In the genomic region with DNA sequence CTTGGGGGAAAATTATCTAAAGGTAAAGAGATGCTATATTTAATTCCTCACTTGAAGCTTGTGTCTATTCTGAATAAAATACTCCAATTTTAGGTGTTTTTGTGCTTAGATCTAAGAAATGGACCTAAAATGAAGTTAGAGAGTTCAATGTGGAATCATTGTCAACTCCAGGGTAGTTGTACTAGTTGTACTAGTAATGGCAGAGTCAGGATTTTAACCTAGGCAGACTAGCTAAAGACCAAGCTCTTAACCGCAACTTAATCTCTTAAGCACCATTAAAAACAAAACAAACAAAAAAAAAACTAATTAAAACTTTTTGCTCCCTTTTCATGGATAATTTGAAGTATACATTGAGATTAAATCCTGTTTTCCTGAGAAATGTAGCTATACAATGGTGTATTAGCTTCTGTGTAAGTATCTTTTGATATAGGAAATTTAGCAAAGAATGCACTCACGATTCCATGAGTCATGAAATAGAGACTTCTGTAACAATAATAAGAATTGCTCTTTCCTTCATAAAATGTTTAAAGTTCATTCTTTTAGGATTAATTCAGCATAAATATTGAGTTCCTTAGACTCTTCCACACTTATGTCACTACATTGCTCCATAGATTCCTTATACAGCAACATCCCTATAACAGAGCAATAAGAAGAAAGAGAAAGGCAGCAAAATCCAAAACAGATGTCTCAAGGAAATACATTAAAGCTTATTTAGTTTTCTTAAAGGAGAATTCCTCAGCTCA, we compare ENCODE assay signal across 30 cellular contexts. TPM values are rescaled to one million over a fixed set of nuclear protein-coding genes. Genes with fewer than 3 reads are reported as not detected.
A peak's percentile ranks its signal among the peaks of the same experiment; 100 is the strongest.
DNase-seq lines count a peak whose midpoint lies in the region; ATAC-seq, FAIRE-seq and TF ChIP-seq lines count a peak whose summit lies in the region.
"Had no signal": no experiment of that assay in that cellular context is flagged by ENCODE, and none has a peak within 500 bp of the region (broad histone marks: within the 10 kb centered on the region; RNA-seq: fewer than 3 reads in every experiment).

No MANE protein-coding gene starts in this region.

- no peak for ATAC-seq in T-cell (replicated peaks in 1 of 4)
- ATAC-seq: A549; foreskin keratinocyte; lower lobe of right lung; naive thymus-derived CD8-positive, alpha-beta T cell; stimulated activated naive B cell treated with anti-CD40 and anti-IgM and Interleukin-4, amounts not matched to agents 10 μg/mL and 1 μg/mL and 100 μg/mL, for 72 hours had no signal

- H3K4me1 Mint-ChIP-seq in chondrocyte (ENCODE audit: low read depth) (peaks cover 44% of the 10 kb centered on the region), T-cell (no peaks in the 10 kb centered on the region)
- H3K4me1 Mint-ChIP-seq: activated naive CD4-positive, alpha-beta T cell treated with anti-CD3 and anti-CD28 coated beads, Interleukin-2, amount 50 U/mL, for 24 hours; naive thymus-derived CD8-positive, alpha-beta T cell; stimulated activated naive B cell treated with anti-CD40 and anti-IgM and Interleukin-4, amounts not matched to agents 10 μg/mL and 1 μg/mL and 100 μg/mL, for 72 hours had no signal

- 74 to 76% methylated on average over 2 of the region's 2 CpGs for WGBS in tibial nerve, 2 donors

- no peak for TF ChIP-seq CTCF in chondrocyte (IDR thresholded peaks at IDR 0.05)
- TF ChIP-seq CTCF in tibial nerve (IDR thresholded peaks at IDR 0.05), result no peak

- H3K27ac Mint-ChIP-seq in chondrocyte (ENCODE audit: unreplicated experiment), result peak overlapping the region; percentile 73
- H3K27ac Mint-ChIP-seq in T-cell, result no peak overlapping the region
- H3K27ac Mint-ChIP-seq: activated naive CD4-positive, alpha-beta T cell treated with anti-CD3 and anti-CD28 coated beads, Interleukin-2, amount 50 U/mL, for 24 hours; naive thymus-derived CD8-positive, alpha-beta T cell; stimulated activated naive B cell treated with anti-CD40 and anti-IgM and Interleukin-4, amounts not matched to agents 10 μg/mL and 1 μg/mL and 100 μg/mL, for 72 hours had no signal

- TF ChIP-seq POLR2A in tibial nerve (IDR thresholded peaks at IDR 0.05), result no peak

- H3K4me1 ChIP-seq in tibial nerve, result peaks cover 0 to 15% (median 0%) of the 10 kb centered on the region in 4 donors
- H3K4me1 ChIP-seq: A549; BLaER1 treated with 17β-estradiol and CSF1 and Interleukin-3, amounts not matched to agents 10 nM and 100 nM; colonic mucosa; foreskin keratinocyte; lower lobe of right lung; Peyer's patch; sigmoid colon had no signal

- POLR2A ChIA-PET in T-cell (lab: Charles Lee), result no interaction called here

- TF ChIP-seq EP300 in tibial nerve (IDR thresholded peaks at IDR 0.05), result no peak

- H3K9me3 ChIP-seq in tibial nerve, result no peaks in the 10 kb centered on the region
- H3K9me3 ChIP-seq: A549; BLaER1 treated with 17β-estradiol and CSF1 and Interleukin-3, amounts not matched to agents 10 nM and 100 nM; colonic mucosa; lower lobe of right lung; Peyer's patch; sigmoid colon had no signal

- H3K36me3 ChIP-seq in tibial nerve, result no peaks in the 10 kb centered on the region
- H3K36me3 ChIP-seq: BLaER1 treated with 17β-estradiol and CSF1 and Interleukin-3, amounts not matched to agents 10 nM and 100 nM; cardiac muscle cell; colonic mucosa; lower lobe of right lung; Peyer's patch; sigmoid colon had no signal

- CTCF ChIA-PET in T-cell (lab: Charles Lee), result no interaction called here

- peak; percentile 53 for FAIRE-seq in islet of Langerhans (lab: Jason Lieb, UNC)
- FAIRE-seq: A549, H54 had no signal

- no peaks in the 10 kb centered on the region for H3K36me3 Mint-ChIP-seq in chondrocyte (ENCODE audit: low read depth)
- no peaks in the 10 kb centered on the region for H3K36me3 Mint-ChIP-seq in T-cell
- H3K36me3 Mint-ChIP-seq: activated naive CD4-positive, alpha-beta T cell treated with anti-CD3 and anti-CD28 coated beads, Interleukin-2, amount 50 U/mL, for 24 hours; naive thymus-derived CD8-positive, alpha-beta T cell; stimulated activated naive B cell treated with anti-CD40 and anti-IgM and Interleukin-4, amounts not matched to agents 10 μg/mL and 1 μg/mL and 100 μg/mL, for 72 hours had no signal

- H3K4me3 ChIP-seq in tibial nerve, result no peak overlapping the region
- H3K4me3 ChIP-seq: A549; BLaER1 treated with 17β-estradiol and CSF1 and Interleukin-3, amounts not matched to agents 10 nM and 100 nM; cardiac muscle cell; colonic mucosa; lower lobe of right lung; Peyer's patch; sigmoid colon had no signal

- H3K4me3 Mint-ChIP-seq in chondrocyte (ENCODE audit: unreplicated experiment) (no peak overlapping the region), T-cell (no peak overlapping the region)
- H3K4me3 Mint-ChIP-seq: activated naive CD4-positive, alpha-beta T cell treated with anti-CD3 and anti-CD28 coated beads, Interleukin-2, amount 50 U/mL, for 24 hours; naive thymus-derived CD8-positive, alpha-beta T cell; stimulated activated naive B cell treated with anti-CD40 and anti-IgM and Interleukin-4, amounts not matched to agents 10 μg/mL and 1 μg/mL and 100 μg/mL, for 72 hours had no signal

- DNase-seq in AG08396 (ENCODE audit: low spot score), result peak; percentile 2
- peak; percentile 42 for DNase-seq in HS-27A (ENCODE audit: low read depth)
- DNase-seq in chondrocyte (ENCODE audit: low spot score), result no peak
- DNase-seq in NCI-H526 treated with DMSO at 0.1 percent for 48 hours (lab: John Stamatoyannopoulos, UW), result no peak
- DNase-seq in T-cell, result no peak
- no peak for DNase-seq in tibial nerve (ENCODE audit: low spot score in 2 of 2)
- DNase-seq in middle frontal gyrus (ENCODE audit: extremely low spot score, low spot score), result no peak
- DNase-seq: activated CD4-positive, alpha-beta T cell treated with anti-CD3 and anti-CD28 coated beads for 48 hours; activated T-cell treated with anti-CD3 and anti-CD28 coated beads for 4 hours; colonic mucosa; effector CD8-positive, alpha-beta T cell; foreskin keratinocyte; Karpas-422; lower lobe of right lung; naive thymus-derived CD8-positive, alpha-beta T cell; NCI-H1436 treated with DMSO at 0.1 percent for 48 hours; NCI-H82; occipital lobe; Peyer's patch; SHP77 treated with DMSO at 0.1 percent for 48 hours; sigmoid colon; stimulated activated naive B cell treated with anti-CD40 and anti-IgM and Interleukin-4, amounts not matched to agents 10 μg/mL and 1 μg/mL and 100 μg/mL, for 72 hours; substantia nigra had no signal

- no peaks in the 10 kb centered on the region for H3K9me3 Mint-ChIP-seq in chondrocyte (ENCODE audit: low read depth)
- H3K9me3 Mint-ChIP-seq in T-cell, result peaks cover 0 to 2% (median 0%) of the 10 kb centered on the region in 3 donors
- H3K9me3 Mint-ChIP-seq: activated naive CD4-positive, alpha-beta T cell treated with anti-CD3 and anti-CD28 coated beads, Interleukin-2, amount 50 U/mL, for 24 hours; stimulated activated naive B cell treated with anti-CD40 and anti-IgM and Interleukin-4, amounts not matched to agents 10 μg/mL and 1 μg/mL and 100 μg/mL, for 72 hours had no signal

- peak overlapping the region in 1 of 4 donors; percentile 26 for H3K27ac ChIP-seq in tibial nerve
- H3K27ac ChIP-seq: A549; BLaER1 treated with 17β-estradiol and CSF1 and Interleukin-3, amounts not matched to agents 10 nM and 100 nM; cardiac muscle cell; colonic mucosa; foreskin keratinocyte; HL-60; lower lobe of right lung; Peyer's patch; sigmoid colon had no signal

- H3K27me3 Mint-ChIP-seq in chondrocyte (ENCODE audit: low read depth), result no peaks in the 10 kb centered on the region
- H3K27me3 Mint-ChIP-seq in T-cell, result no peaks in the 10 kb centered on the region
- H3K27me3 Mint-ChIP-seq: activated naive CD4-positive, alpha-beta T cell treated with anti-CD3 and anti-CD28 coated beads, Interleukin-2, amount 50 U/mL, for 24 hours; naive thymus-derived CD8-positive, alpha-beta T cell; stimulated activated naive B cell treated with anti-CD40 and anti-IgM and Interleukin-4, amounts not matched to agents 10 μg/mL and 1 μg/mL and 100 μg/mL, for 72 hours had no signal

- H3K27me3 ChIP-seq in tibial nerve, result no peaks in the 10 kb centered on the region
- H3K27me3 ChIP-seq: BLaER1 treated with 17β-estradiol and CSF1 and Interleukin-3, amounts not matched to agents 10 nM and 100 nM; colonic mucosa; foreskin keratinocyte; Peyer's patch; sigmoid colon had no signal

RNA-seq across cellular contexts. Expression of a gene that starts 26.5 kb away (rescaled TPM):
- total RNA-seq in chondrocyte (27.2 to 46.1 TPM (median 29.9 TPM) in 3 replicates), T-cell (under 1 TPM in 1 of 5 donors, not detected in 4; 0.16 TPM), tibial nerve (10 to 100 TPM in 3 of 4 donors, 1 to 10 TPM in 1; 5.7 to 23.8 (median 18.4) TPM)
- total RNA-seq: naive thymus-derived CD8-positive, alpha-beta T cell had no signal

Comparison
In these comparisons a context has a peak if more than half of its experiments do, and no peak if none do; other contexts are left out.
1. DNase-seq: peak in AG08396 (single experiment) and HS-27A (single experiment); none in chondrocyte (single experiment), NCI-H526 treated with DMSO at 0.1 percent for 48 hours (single experiment), T-cell (0 of 34), tibial nerve (0 of 2) and middle frontal gyrus (single experiment).
2. RNA of a gene that starts 26.5 kb away (total RNA-seq): 27.2 to 46.1 TPM in chondrocyte and 5.7 to 23.8 TPM in tibial nerve; 0.16 TPM in T-cell; every median in the first group is over 4 times any median in the second.